ENCODE assay signal across 20 cellular contexts in the genomic region with DNA sequence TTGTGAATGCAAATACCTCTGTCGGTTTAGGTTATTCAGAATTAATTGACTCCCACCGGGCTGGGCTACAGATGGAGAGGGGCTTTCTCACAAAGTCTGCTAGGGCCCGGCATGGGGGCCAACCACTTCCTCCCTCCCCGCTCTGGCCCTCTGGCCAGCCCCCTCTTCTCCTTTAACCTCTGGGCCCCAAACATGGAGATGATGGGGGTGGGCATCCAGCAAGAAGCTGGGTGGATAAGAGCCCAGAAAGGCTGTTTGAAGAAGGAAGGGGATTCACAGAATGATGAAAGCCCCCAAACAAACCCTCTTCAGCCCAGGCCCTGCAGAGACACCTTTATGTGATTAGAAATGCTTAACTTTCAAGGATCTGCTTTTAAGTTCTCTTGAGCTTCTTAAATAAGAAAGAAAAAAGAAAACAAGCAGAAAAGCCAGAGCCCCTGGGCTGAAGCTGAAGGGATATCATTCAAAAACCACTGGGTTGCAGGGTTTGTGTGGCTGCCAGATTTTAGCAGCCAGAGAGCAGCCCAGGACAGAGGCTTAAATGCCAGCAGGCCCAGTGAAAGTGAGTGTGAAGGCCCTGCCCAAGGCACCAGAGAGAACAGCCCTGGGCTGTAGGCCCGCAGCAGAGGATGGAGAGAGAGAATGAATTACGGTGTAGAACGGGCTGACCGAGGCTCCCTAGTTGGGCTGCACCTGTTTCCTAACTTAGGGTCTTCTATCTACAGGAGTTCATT.
DNase-seq lines count a peak whose midpoint lies in the region; ATAC-seq and TF ChIP-seq lines count a peak whose summit lies in the region.
"Had no signal": no experiment of that assay in that cellular context is flagged by ENCODE, and none has a peak within 500 bp of the region (broad histone marks: within the 10 kb centered on the region; RNA-seq: fewer than 3 reads in every experiment).

No MANE protein-coding gene starts in this region.

- no peak overlapping the region for H4K8ac ChIP-seq in H9 (replicated peaks; ENCODE audit: insufficient read length, low read depth, low read length)

- H3K18ac ChIP-seq in H9 (ENCODE audit: insufficient read length, low read depth, low read length) = no peak overlapping the region

- no peak overlapping the region for H3T11ph ChIP-seq in H9 (ENCODE audit: low read length)

- H3K56ac ChIP-seq in H9 (ENCODE audit: insufficient read length, low read depth, low read length) = no peak overlapping the region

- no peaks in the 10 kb centered on the region for H3K36me3 ChIP-seq in sigmoid colon
- H3K36me3 ChIP-seq: ovary had no signal

- no peaks in the 10 kb centered on the region for H3K9me3 ChIP-seq in H9 (ENCODE audit: control insufficient read depth, low read depth, low read length)
- H3K9me3 ChIP-seq in sigmoid colon = no peaks in the 10 kb centered on the region
- H3K9me3 ChIP-seq: ovary had no signal

- DNase-seq in H9 (no peak), cerebellum (ENCODE audit: low spot score) (peak; percentile 11), medulla oblongata (ENCODE audit: extremely low spot score) (peak; percentile 75), sigmoid colon (peak; percentile 71), DMS153 treated with DMSO at 0.1 percent for 48 hours (lab: John Stamatoyannopoulos, UW; ENCODE audit: unreplicated experiment) (no peak), GM10248 (ENCODE audit: extremely low spot score) (no peak)
- DNase-seq: activated CD4-positive, alpha-beta T cell treated with anti-CD3 and anti-CD28 coated beads for 36 hours; activated CD8-positive, alpha-beta memory T cell treated with anti-CD3 and anti-CD28 coated beads, Interleukin-2, amount 50 U/mL, for 48 hours; activated naive CD4-positive, alpha-beta T cell; DMS153; effector CD4-positive, alpha-beta T cell; Kasumi-1; NCI-H1417; NK-92 treated with Interleukin-12 subunit alpha and Interleukin-12 subunit beta, amount 100 ng/mL, for 24 hours; T-helper 2 cell had no signal

- no peak overlapping the region for H4K5ac ChIP-seq in H9 (ENCODE audit: insufficient read length, low read depth, low read length)

- no peak for TF ChIP-seq CTCF in H9 (conservative IDR thresholded peaks at IDR 0.05)
- TF ChIP-seq CTCF in sigmoid colon (IDR thresholded peaks at IDR 0.05) = no peak
- no peak for TF ChIP-seq CTCF in GM10248 (IDR thresholded peaks at IDR 0.05; ENCODE audit: control extremely low read depth, extremely low read depth, low read depth, missing control alignments)

- 0 out of 5 replicates have a peak, but pooled peaks cover 0 to under 1% of the 10 kb centered on the region in 2 experiments for H3K9me3 Mint-ChIP-seq in H9
- H3K9me3 Mint-ChIP-seq: memory B cell had no signal

- H3K27me3 Mint-ChIP-seq in H9 (ENCODE audit: low read depth) = no peaks in the 10 kb centered on the region; the same call in 1 of the 2 replicates
- H3K27me3 Mint-ChIP-seq: activated CD4-positive, alpha-beta T cell treated with anti-CD3 and anti-CD28 coated beads for 36 hours; B cell; memory B cell had no signal

- no peak overlapping the region for H2AFZ ChIP-seq in H9 (ENCODE audit: low read length)

- H3K27ac ChIP-seq in H9 (ENCODE audit: insufficient read length, low read depth, low read length) (no peak overlapping the region), sigmoid colon (peak overlapping the region; percentile 33 to 52 (median 42))
- H3K27ac ChIP-seq: ovary had no signal

- H2AK5ac ChIP-seq in H9 (ENCODE audit: insufficient read length, low read length) = no peak overlapping the region

- no peak for TF ChIP-seq EP300 in sigmoid colon (IDR thresholded peaks at IDR 0.05)

- H3K23me2 ChIP-seq in H9 (ENCODE audit: insufficient read length, low read depth, low read length, poor library complexity, severe bottlenecking) = no peaks in the 10 kb centered on the region

- H2BK20ac ChIP-seq in H9 (ENCODE audit: low read depth, low read length, poor library complexity, severe bottlenecking) = no peak overlapping the region

- H3K4me1 Mint-ChIP-seq in H9 = peaks cover 28 to 54% of the 10 kb centered on the region in 2 experiments
- H3K4me1 Mint-ChIP-seq: B cell, memory B cell had no signal

- no peaks in the 10 kb centered on the region for H3K36me3 Mint-ChIP-seq in H9 (ENCODE audit: insufficient read depth in 1 of 3, low read depth in 3 of 3)

- H3K27ac Mint-ChIP-seq in H9 = peak overlapping the region; percentile 39 to 94 (median 94); a peak in 5 of 7 replicates
- H3K27ac Mint-ChIP-seq: activated CD4-positive, alpha-beta T cell treated with anti-CD3 and anti-CD28 coated beads for 36 hours; B cell; memory B cell had no signal

- H3K79me1 ChIP-seq in H9 (ENCODE audit: insufficient read depth, low read depth, low read length, poor library complexity, severe bottlenecking) = no peaks in the 10 kb centered on the region

- H3K4me2 ChIP-seq in H9 (ENCODE audit: insufficient read depth, insufficient read length, low read length) = no peak overlapping the region

- no peak overlapping the region for H3K23ac ChIP-seq in H9 (ENCODE audit: insufficient read length, low read depth, low read length)

- H3K27me3 ChIP-seq in H9 (ENCODE audit: insufficient read depth, low read length) (no peaks in the 10 kb centered on the region), sigmoid colon (no peaks in the 10 kb centered on the region)
- H3K27me3 ChIP-seq: ovary had no signal

- H3K4me3 ChIP-seq in sigmoid colon = no peak overlapping the region
- H3K4me3 ChIP-seq: ovary had no signal

- H3K4me1 ChIP-seq in H9 (ENCODE audit: insufficient read depth, low read length) = peaks cover 7% of the 10 kb centered on the region; the same call in 1 of the 2 replicates
- peaks cover 3 to 15% (median 11%) of the 10 kb centered on the region in 4 donors for H3K4me1 ChIP-seq in sigmoid colon

- H3K79me2 ChIP-seq in H9 (ENCODE audit: insufficient read depth, low read length) = no peaks in the 10 kb centered on the region

- POLR2A ChIA-PET in GM10248 (lab: Yijun Ruan, JAX) = no interaction called here

- ATAC-seq in HG02759 (IDR thresholded peaks at IDR 0.05; ENCODE audit: unreplicated experiment) = no peak
- no peak for ATAC-seq in esophagus mucosa
- ATAC-seq: activated CD4-positive, alpha-beta T cell treated with anti-CD3 and anti-CD28 coated beads for 36 hours had no signal

- no peak overlapping the region for H2BK120ac ChIP-seq in H9 (ENCODE audit: low read depth, low read length, poor library complexity, severe bottlenecking)

- H3K9ac ChIP-seq in H9 (ENCODE audit: extremely low read depth, insufficient read length, low read length) = no peak overlapping the region

- WGBS in H9 (ENCODE audit: extremely low coverage, insufficient read length, low lambda C conversion rate) = no CpG with 5 or more reads among the region's 8 CpGs
- WGBS in sigmoid colon, 2 donors = 64 to 71% methylated on average over 7 to 8 of the region's 8 CpGs

- H2BK12ac ChIP-seq in H9 (ENCODE audit: insufficient read length, low read depth, low read length) = no peak overlapping the region

- CTCF ChIA-PET in GM10248 (lab: Yijun Ruan, JAX) = no interaction called here

- peak overlapping the region in 1 of 2 experiments; percentile 47; a peak in 1 of 5 replicates for H3K4me3 Mint-ChIP-seq in H9
- H3K4me3 Mint-ChIP-seq: activated CD4-positive, alpha-beta T cell treated with anti-CD3 and anti-CD28 coated beads for 36 hours; B cell; memory B cell had no signal

- no peaks in the 10 kb centered on the region for H4K20me1 ChIP-seq in H9 (ENCODE audit: control insufficient read depth, insufficient read depth, insufficient read length)

- H2BK15ac ChIP-seq in H9 (ENCODE audit: low read depth, low read length) = no peak overlapping the region

- no peak overlapping the region for H2BK5ac ChIP-seq in H9 (ENCODE audit: insufficient read length, low read length)

- H3K14ac ChIP-seq in H9 (ENCODE audit: insufficient read depth, low read length) = no peak overlapping the region

- H3K4ac ChIP-seq in H9 (ENCODE audit: low read depth, low read length) = no peak overlapping the region

- TF ChIP-seq POLR2A in sigmoid colon (IDR thresholded peaks at IDR 0.05) = no peak

- no peak overlapping the region for H4K91ac ChIP-seq in H9 (ENCODE audit: insufficient read length, low read depth, low read length)

- intact Hi-C loops in sigmoid colon (cut with DNase I) = no loop called here

Comparison
In these comparisons a context has a peak if more than half of its experiments do, and no peak if none do; other contexts are left out.
1. DNase-seq: peak in cerebellum (single experiment), medulla oblongata (single experiment) and sigmoid colon (single experiment); none in H9 (single experiment), DMS153 treated with DMSO at 0.1 percent for 48 hours (single experiment) and GM10248 (single experiment).